ENCODE assay signal across 8 cellular contexts in genomic region chr11:69122642-69123431, GRCh38. TPM values are rescaled to one million over a fixed set of nuclear protein-coding genes. Genes with fewer than 3 reads are reported as not detected.
DNase-seq lines count a peak whose midpoint lies in the region; ATAC-seq and TF ChIP-seq lines count a peak whose summit lies in the region.

No MANE protein-coding gene starts in this region.

- intact Hi-C loops in heart left ventricle (cut with DNase I) (loop anchor here in 5 of 10 donors (5.0 to 10.0 kb wide), 5 partner anchors 162 to 519 kb away; partner anchors contain the start of genes CCND1 (in 2 of the 5) and MYEOV (in 1 of the 5)), sciatic nerve (cut with DNase I) (no loop called here)

- peak overlapping the region in 3 of 12 donors; percentile 3 to 10 (median 4) for H3K4me3 ChIP-seq in heart left ventricle

- peak; percentile 73 for DNase-seq in GM10248 (ENCODE audit: extremely low spot score)
- DNase-seq in RWPE1 (ENCODE audit: low spot score), result peak; percentile 96
- peak; percentile 82 for DNase-seq in activated naive CD4-positive, alpha-beta T cell treated with anti-CD3 and anti-CD28 coated beads, Interleukin-2, amount 50 U/mL, for 16 hours
- peak in 4 of 5 donors; percentile 57 to 87 (median 72) for DNase-seq in heart left ventricle
- DNase-seq in sciatic nerve (ENCODE audit: low spot score), result no peak
- no peak for DNase-seq in SKM-1 (lab: John Stamatoyannopoulos, UW; ENCODE audit: unreplicated experiment)
- DNase-seq in cerebellar nuclear complex (lab: John Stamatoyannopoulos, UW), result no peak

- H3K4me1 ChIP-seq in heart left ventricle, result peaks cover 10 to 27% (median 18%) of the 10 kb centered on the region in 12 donors

- ATAC-seq in heart left ventricle (peak; percentile 85 to 92 (median 90)), sciatic nerve (peak; percentile 77), GM19455 (IDR thresholded peaks at IDR 0.05; ENCODE audit: unreplicated experiment) (no peak)

- TF ChIP-seq CTCF in GM10248 (IDR thresholded peaks at IDR 0.05; ENCODE audit: control extremely low read depth, extremely low read depth, low read depth, missing control alignments), result no peak
- TF ChIP-seq CTCF in RWPE1 (conservative IDR thresholded peaks at IDR 0.05; ENCODE audit: low read depth), result no peak
- TF ChIP-seq CTCF in heart left ventricle (IDR thresholded peaks at IDR 0.05), result no peak

- CTCF ChIA-PET in GM10248 (lab: Yijun Ruan, JAX) (interaction anchor here (0.9 kb wide), 1 partner anchor 35 kb away, joined by 3 read pairs; no protein-coding TSS in a partner anchor), RWPE1 (lab: Yijun Ruan, JAX) (interaction anchor here (0.8 to 1.6 kb wide), 2 partner anchors 9 to 547 kb away, joined by 3 to 8 read pairs; no protein-coding TSS in a partner anchor)

- 23 to 30% (median 27%) methylated on average over 24 to 26 of the region's 26 CpGs for WGBS in heart left ventricle, 4 donors

- H3K27ac ChIP-seq in RWPE1 (peak overlapping the region; percentile 95), heart left ventricle (peak overlapping the region in 11 of 12 donors; percentile 42 to 75 (median 70))

- POLR2A ChIA-PET in GM10248 (lab: Yijun Ruan, JAX), result no interaction called here
- POLR2A ChIA-PET in RWPE1 (lab: Yijun Ruan, JAX; ENCODE audit: low non-redundant PET), result interaction anchor here (0.7 kb wide), 1 partner anchor 18 kb away, joined by 3 read pairs; no protein-coding TSS in a partner anchor

- peak in 1 of 2 donors; percentile 21 for TF ChIP-seq POLR2A in heart left ventricle (IDR thresholded peaks at IDR 0.05)

- H3K27me3 ChIP-seq in heart left ventricle, result no peaks in the 10 kb centered on the region

- no peaks in the 10 kb centered on the region for H3K36me3 ChIP-seq in heart left ventricle

- H3K9me3 ChIP-seq in heart left ventricle, result peaks cover 0 to 9% (median under 1%) of the 10 kb centered on the region in 12 donors

RNA-seq across cellular contexts. Expression of gene SMIM38, which starts 32.9 kb away (rescaled TPM):
- total RNA-seq in heart left ventricle, result under 1 TPM in 8 of 9 donors, not detected in 1; 0.08 to 0.35 (median 0.15) TPM
- polyA plus RNA-seq in heart left ventricle, result under 1 TPM; 0.08 to 0.15 TPM
- total RNA-seq in sciatic nerve, result 2.2 TPM

Comparison
In these comparisons a context has a peak if more than half of its experiments do, and no peak if none do; other contexts are left out.
1. DNase-seq: peak in GM10248 (single experiment), RWPE1 (single experiment), activated naive CD4-positive, alpha-beta T cell treated with anti-CD3 and anti-CD28 coated beads, Interleukin-2, amount 50 U/mL, for 16 hours (single experiment) and heart left ventricle (4 of 5); none in sciatic nerve (single experiment), SKM-1 (single experiment) and cerebellar nuclear complex (0 of 2).